24 cellular contexts compared by ENCODE assay signal in genomic region chr9:83936523-83936922, GRCh38. TPM values are rescaled to one million over a fixed set of nuclear protein-coding genes. Genes with fewer than 3 reads are reported as not detected.
DNase-seq lines count a peak whose midpoint lies in the region; FAIRE-seq and TF ChIP-seq lines count a peak whose summit lies in the region.
"Had no signal": no experiment of that assay in that cellular context is flagged by ENCODE, and none has a peak within 500 bp of the region (broad histone marks: within the 10 kb centered on the region; RNA-seq: fewer than 3 reads in every experiment).

No MANE protein-coding gene starts in this region.

- no peak for FAIRE-seq in RCC 7860 (lab: Jason Lieb, UNC)
- FAIRE-seq: GM12878, GM19239, HepG2 had no signal

- peak overlapping the region; percentile 1 for H2BK15ac ChIP-seq in neuronal stem cell (ENCODE audit: low read length)

- TF ChIP-seq CTCF in brain (conservative IDR thresholded peaks at IDR 0.05): no peak

- no peak overlapping the region for H3K4me3 ChIP-seq in neuronal stem cell (ENCODE audit: low read length in 2 of 2)
- H3K4me3 ChIP-seq: GM12878, SJSA1 had no signal

- peak overlapping the region in 3 of 5 experiments; percentile 12 to 82 (median 48) for H3K27ac Mint-ChIP-seq in brain
- H3K27ac Mint-ChIP-seq: B cell had no signal

- no peak overlapping the region for H3K23ac ChIP-seq in neuronal stem cell (ENCODE audit: low read depth, low read length, poor library complexity)

- H3K27ac ChIP-seq in neuronal stem cell (replicated peaks; ENCODE audit: low read length): no peak overlapping the region
- H3K27ac ChIP-seq: 22Rv1, SJSA1 had no signal

- WGBS in neuronal stem cell (ENCODE audit: extremely low coverage in 2 of 2, insufficient read length in 2 of 2, insufficient replicate concordance in 1 of 2), 2 donors: no CpG with 5 or more reads among the region's 6 CpGs

- H3K9ac ChIP-seq in neuronal stem cell (ENCODE audit: low read depth, low read length, poor library complexity): no peak overlapping the region

- H3K4ac ChIP-seq in neuronal stem cell (ENCODE audit: low read length): no peak overlapping the region

- no peaks in the 10 kb centered on the region for H3K9me3 ChIP-seq in neuronal stem cell (replicated peaks in 1 of 2; ENCODE audit: control insufficient read depth in 2 of 2, insufficient read depth in 1 of 2, low read depth in 1 of 2, low read length in 2 of 2)
- H3K9me3 ChIP-seq: Caco-2, SJSA1 had no signal

- H3K27me3 Mint-ChIP-seq in brain: peaks cover 3% of the 10 kb centered on the region
- H3K27me3 Mint-ChIP-seq: B cell; CD4-positive, CD25-positive, alpha-beta regulatory T cell had no signal

- no peak overlapping the region for H4K91ac ChIP-seq in neuronal stem cell (ENCODE audit: low read depth, low read length, poor library complexity)

- peaks cover 2 to 7% of the 10 kb centered on the region in 2 donors for H3K4me1 ChIP-seq in neuronal stem cell (ENCODE audit: control insufficient read depth in 2 of 2, insufficient read depth in 1 of 2, low read depth in 1 of 2, low read length in 2 of 2)
- H3K4me1 ChIP-seq: Caco-2 had no signal

- DNase-seq in DMS 273 (lab: John Stamatoyannopoulos, UW; ENCODE audit: unreplicated experiment): peak; percentile 4
- no peak for DNase-seq in DMS 273 treated with DMSO at 0.1 percent for 48 hours (lab: John Stamatoyannopoulos, UW)
- DNase-seq in MV-4-11 (lab: John Stamatoyannopoulos, UW): peak; percentile 16
- no peak for DNase-seq in neuronal stem cell (ENCODE audit: low spot score)
- no peak for DNase-seq in NCI-H2107 (lab: John Stamatoyannopoulos, UW)
- no peak for DNase-seq in RCC 7860 (ENCODE audit: low spot score)
- no peak for DNase-seq in T-helper 1 cell
- DNase-seq: Caco-2; CD4-positive, CD25-positive, alpha-beta regulatory T cell; EL; GOT3; MM.1S; NCI-H1092 treated with DMSO at 0.1 percent for 48 hours; NCI-H2081; NCI-H510A; NCI-H748 treated with DMSO at 0.1 percent for 48 hours; SW 1271 had no signal

- no peak overlapping the region for H2BK120ac ChIP-seq in neuronal stem cell (ENCODE audit: low read depth, low read length)

- no peaks in the 10 kb centered on the region for H3K36me3 ChIP-seq in neuronal stem cell (replicated peaks in 1 of 2; ENCODE audit: control insufficient read depth in 2 of 2, insufficient read depth in 2 of 2, low read length in 2 of 2)

- H3K4me1 Mint-ChIP-seq in brain: peaks cover 38% of the 10 kb centered on the region
- H3K4me1 Mint-ChIP-seq: B cell had no signal

- no peaks in the 10 kb centered on the region for H3K36me3 Mint-ChIP-seq in brain

- H3K9me3 Mint-ChIP-seq in brain: no peaks in the 10 kb centered on the region
- H3K9me3 Mint-ChIP-seq: CD4-positive, CD25-positive, alpha-beta regulatory T cell had no signal

- H2BK12ac ChIP-seq in neuronal stem cell (ENCODE audit: low read length): no peak overlapping the region

- H3K4me3 Mint-ChIP-seq in brain: no peak overlapping the region
- H3K4me3 Mint-ChIP-seq: B cell; CD4-positive, CD25-positive, alpha-beta regulatory T cell had no signal

- no peak overlapping the region for H4K8ac ChIP-seq in neuronal stem cell (ENCODE audit: low read depth, low read length)

- no peak overlapping the region for H2AFZ ChIP-seq in neuronal stem cell (ENCODE audit: low read length)

- H2BK5ac ChIP-seq in neuronal stem cell (ENCODE audit: low read length): no peak overlapping the region

- H3K4me2 ChIP-seq in neuronal stem cell (ENCODE audit: insufficient read depth, low read length, poor library complexity, severe bottlenecking): no peak overlapping the region

- no peaks in the 10 kb centered on the region for H3K79me1 ChIP-seq in neuronal stem cell (ENCODE audit: low read depth, low read length)

- no peak overlapping the region for H3K18ac ChIP-seq in neuronal stem cell (ENCODE audit: low read length)

- H3K14ac ChIP-seq in neuronal stem cell (ENCODE audit: low read length): no peak overlapping the region

- H3K27me3 ChIP-seq in neuronal stem cell (ENCODE audit: control insufficient read depth in 3 of 3, insufficient read depth in 3 of 3, low read depth in 1 of 3, low read length in 3 of 3): no peaks in the 10 kb centered on the region
- H3K27me3 ChIP-seq: SJSA1 had no signal

- H2AK5ac ChIP-seq in neuronal stem cell (ENCODE audit: low read depth, low read length): peak overlapping the region; percentile 27

RNA-seq across cellular contexts. Expression of gene KIF27, which starts 15.3 kb away (rescaled TPM):
- polyA plus RNA-seq in brain (ENCODE audit: insufficient read depth, low read depth, low replicate concordance): 1.9 TPM
- polyA plus RNA-seq in neuronal stem cell (2013, experiment 1 of 2): 8.2 TPM
- 7.9 TPM for polyA plus RNA-seq in neuronal stem cell (2013, experiment 2 of 2)

RNA-seq across cellular contexts. Expression of gene HNRNPK, which starts 43.5 kb away (rescaled TPM):
- 644 TPM for polyA plus RNA-seq in brain (ENCODE audit: insufficient read depth, low read depth, low replicate concordance)
- polyA plus RNA-seq in neuronal stem cell (2013, experiment 1 of 2): 555 TPM
- polyA plus RNA-seq in neuronal stem cell (2013, experiment 2 of 2): 556 TPM

RNA-seq across cellular contexts. Expression of gene RMI1, which starts 44.1 kb away (rescaled TPM):
- polyA plus RNA-seq in brain (ENCODE audit: insufficient read depth, low read depth, low replicate concordance): 7.6 TPM
- polyA plus RNA-seq in neuronal stem cell (2013, experiment 1 of 2): 29.5 TPM
- polyA plus RNA-seq in neuronal stem cell (2013, experiment 2 of 2): 31.5 TPM

Comparison
In these comparisons a context has a peak if more than half of its experiments do, and no peak if none do; other contexts are left out.
1. DNase-seq: peak in DMS 273 (single experiment) and MV-4-11 (single experiment); none in DMS 273 treated with DMSO at 0.1 percent for 48 hours (single experiment), neuronal stem cell (single experiment), NCI-H2107 (single experiment), RCC 7860 (single experiment) and T-helper 1 cell (0 of 5).